In the genomic region with DNA sequence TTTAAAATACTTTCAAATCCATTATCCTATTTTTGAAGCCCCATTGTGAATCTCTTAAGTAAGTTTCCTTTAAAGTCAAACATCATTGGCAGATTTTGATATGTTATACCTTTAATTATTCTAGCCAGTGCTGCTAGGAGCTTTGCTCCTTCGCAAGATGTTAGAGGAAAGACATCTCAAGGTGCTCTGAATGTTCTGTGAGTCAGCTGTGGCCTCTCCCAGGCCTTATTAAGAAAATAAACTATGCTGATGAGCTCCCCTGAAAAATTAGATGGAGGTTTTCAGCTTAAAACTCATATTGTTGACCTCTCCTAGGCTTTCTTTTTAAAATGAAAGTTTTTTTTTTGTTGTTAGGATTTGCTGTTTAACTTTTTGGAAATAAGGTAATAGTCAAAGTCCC, we compare ENCODE assay signal across 18 cellular contexts.
"Had no signal": no experiment of that assay in that cellular context is flagged by ENCODE, and none has a peak within 500 bp of the region (broad histone marks: within the 10 kb centered on the region; RNA-seq: fewer than 3 reads in every experiment).

No MANE protein-coding gene starts in this region.

- H3K9me3 ChIP-seq: SJCRH30 had no signal

- H3K27ac ChIP-seq: KMS-11, SJCRH30 had no signal

- H3K36me3 ChIP-seq: SJCRH30 had no signal

- H3K9ac ChIP-seq: KMS-11 had no signal

- H3K27me3 ChIP-seq: SJCRH30 had no signal

- H3K4me2 ChIP-seq: KMS-11 had no signal

- ATAC-seq: Right ventricle myocardium inferior, SK-N-SH treated with all-trans-retinoic acid at 6 μM for 48 hours had no signal

- H3K4me3 ChIP-seq: SJCRH30 had no signal

- DNase-seq: Kasumi-1, MV-4-11, NCI-H1048, NCI-H1105, NCI-H1436 treated with DMSO at 0.1 percent for 48 hours, NCI-H1694, NCI-H187 treated with DMSO at 0.1 percent for 48 hours, NCI-H2029 treated with DMSO at 0.1 percent for 48 hours, NCI-H2171 treated with DMSO at 0.1 percent for 48 hours, NCI-H345, NCI-H446 treated with DMSO at 0.1 percent for 48 hours, NCI-H510A treated with DMSO at 0.1 percent for 48 hours, NCI-H526 treated with DMSO at 0.1 percent for 48 hours, SHP77 treated with DMSO at 0.1 percent for 48 hours, SJCRH30 had no signal
